16 cellular contexts compared by ENCODE assay signal in genomic region chr3:123626881-123627280, GRCh38.
A peak's percentile ranks its signal among the peaks of the same experiment; 100 is the strongest.
DNase-seq lines count a peak whose midpoint lies in the region; ATAC-seq and TF ChIP-seq lines count a peak whose summit lies in the region.
"Had no signal": no experiment of that assay in that cellular context is flagged by ENCODE, and none has a peak within 500 bp of the region (broad histone marks: within the 10 kb centered on the region; RNA-seq: fewer than 3 reads in every experiment).

No MANE protein-coding gene starts in this region.

- H3K9me3 ChIP-seq in WERI-Rb-1 (ENCODE audit: severe bottlenecking): no peaks in the 10 kb centered on the region
- H3K9me3 ChIP-seq in muscle layer of colon (ENCODE audit: low read length): no peaks in the 10 kb centered on the region
- H3K9me3 ChIP-seq in stomach smooth muscle (ENCODE audit: control insufficient read depth in 2 of 2, low read length in 2 of 2): no peaks in the 10 kb centered on the region
- H3K9me3 ChIP-seq: BLaER1, HAP-1 had no signal

- H3K4me3 ChIP-seq in WERI-Rb-1 (ENCODE audit: low read depth, low read length) (no peak overlapping the region), muscle layer of colon (ENCODE audit: low read depth in 1 of 2, low read length in 2 of 2) (no peak overlapping the region), stomach smooth muscle (ENCODE audit: low read length in 2 of 2) (no peak overlapping the region)
- H3K4me3 ChIP-seq: BLaER1, HAP-1 had no signal

- H3K36me3 ChIP-seq in WERI-Rb-1 (no peaks in the 10 kb centered on the region), muscle layer of colon (ENCODE audit: insufficient read depth, low read length) (peaks cover 74% of the 10 kb centered on the region), stomach smooth muscle (ENCODE audit: control insufficient read depth in 2 of 2, insufficient read depth in 2 of 2, low read length in 2 of 2) (peaks cover 66 to 67% of the 10 kb centered on the region in 2 donors)
- H3K36me3 ChIP-seq: HAP-1 had no signal

- no peak for ATAC-seq in HG02938 (IDR thresholded peaks at IDR 0.05; ENCODE audit: unreplicated experiment)
- ATAC-seq in GM21825 (IDR thresholded peaks at IDR 0.05; ENCODE audit: unreplicated experiment): no peak
- ATAC-seq: HepG2 had no signal

- H3K27me3 ChIP-seq in WERI-Rb-1 (ENCODE audit: insufficient read depth, low read depth, severe bottlenecking) (no peaks in the 10 kb centered on the region), muscle layer of colon (ENCODE audit: control insufficient read depth in 1 of 2, insufficient read depth in 2 of 2, low read length in 2 of 2) (no peaks in the 10 kb centered on the region), stomach smooth muscle (ENCODE audit: control insufficient read depth in 1 of 2, insufficient read depth in 2 of 2, low read length in 2 of 2) (no peaks in the 10 kb centered on the region)
- H3K27me3 ChIP-seq: BLaER1 had no signal

- H3K4me1 ChIP-seq in muscle layer of colon (ENCODE audit: insufficient read depth, low read length) (peaks cover 63% of the 10 kb centered on the region), stomach smooth muscle (ENCODE audit: control insufficient read depth, insufficient read depth, low read length) (peaks cover 52% of the 10 kb centered on the region)
- H3K4me1 ChIP-seq: BLaER1, HAP-1 had no signal

- TF ChIP-seq CTCF in 22Rv1 (IDR thresholded peaks at IDR 0.05): no peak
- TF ChIP-seq CTCF in WERI-Rb-1 (IDR thresholded peaks at IDR 0.05; ENCODE audit: low read depth, low read length): no peak

- peak overlapping the region; percentile 53 for H3K27ac ChIP-seq in 22Rv1
- peak overlapping the region; percentile 54 for H3K27ac ChIP-seq in WERI-Rb-1
- H3K27ac ChIP-seq in muscle layer of colon (ENCODE audit: low read depth, low read length): peak overlapping the region; percentile 75
- peak overlapping the region; percentile 73 for H3K27ac ChIP-seq in stomach smooth muscle (ENCODE audit: low read length)
- H3K27ac ChIP-seq: BLaER1 had no signal

- H3K9ac ChIP-seq in muscle layer of colon (ENCODE audit: low read length) (no peak overlapping the region), stomach smooth muscle (ENCODE audit: low read length in 2 of 2) (no peak overlapping the region)
- H3K9ac ChIP-seq: BLaER1 had no signal

- DNase-seq in WERI-Rb-1 (no peak), NCI-H146 (lab: John Stamatoyannopoulos, UW) (no peak)
- DNase-seq: 8988T; AML-193; CD4-positive, alpha-beta T cell; DMS153; DMS79 treated with DMSO at 0.1 percent for 48 hours; EL had no signal
